ENCODE assay signal across 7 cellular contexts in the genomic region with DNA sequence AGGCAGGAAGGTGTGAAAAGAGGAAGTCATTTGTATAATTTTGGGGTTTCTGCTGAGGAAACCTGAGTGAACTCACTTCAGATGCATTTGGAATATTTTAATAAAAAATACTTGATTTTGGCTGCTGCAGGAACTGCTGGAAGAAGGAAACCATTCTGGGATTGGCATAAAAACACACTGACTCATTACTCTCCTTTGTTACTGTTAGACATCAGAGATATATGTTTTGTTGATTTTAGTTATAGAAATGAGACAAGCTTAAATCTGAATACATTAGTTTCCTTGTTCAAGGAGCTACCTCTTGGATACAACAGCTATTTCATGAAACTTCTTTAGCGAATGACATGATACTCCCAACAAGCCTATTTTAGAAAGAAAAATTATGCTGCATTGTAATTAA.
DNase-seq lines count a peak whose midpoint lies in the region; ATAC-seq, FAIRE-seq and TF ChIP-seq lines count a peak whose summit lies in the region.
"Not testable (repeated sequence)": the region's sequence is repeated elsewhere in the genome, so short reads cannot be mapped to it uniquely, and the experiment has no call there.

No MANE protein-coding gene starts in this region.

- TF ChIP-seq CTCF in astrocyte of the spinal cord (IDR thresholded peaks at IDR 0.05; ENCODE audit: low read depth, low read length); fibroblast of pulmonary artery (IDR thresholded peaks at IDR 0.05; ENCODE audit: low read length, missing control alignments): not testable (repeated sequence)

- TF ChIP-seq POLR2A in H54 (IDR thresholded peaks at IDR 0.05; ENCODE audit: low read depth, low read length), result not testable (repeated sequence)

- not testable (repeated sequence) for H3K27ac ChIP-seq in epithelial cell of prostate

- H3K9me3 ChIP-seq in T-helper 17 cell (ENCODE audit: control insufficient read depth, low read length, poor library complexity, severe bottlenecking), result not testable (repeated sequence)

- H3K4me1 Mint-ChIP-seq in T-helper 17 cell, result not testable (repeated sequence)

- in situ Hi-C loops in astrocyte of the spinal cord (cut with HindIII; ENCODE audit: low sequenced_read_pairs), result not testable (repeated sequence)

- not testable (repeated sequence) for ATAC-seq in T-helper 17 cell

- not testable (repeated sequence) for H3K4me3 Mint-ChIP-seq in T-helper 17 cell

- H3K4me3 ChIP-seq in astrocyte of the spinal cord (ENCODE audit: low read depth, low read length); fibroblast of pulmonary artery (replicated peaks; ENCODE audit: low read depth, low read length); skeletal muscle cell (ENCODE audit: low read depth, low read length): not testable (repeated sequence)

- H3K36me3 Mint-ChIP-seq in T-helper 17 cell (ENCODE audit: low read depth), result peaks cover 21% of the 10 kb centered on the region

- peak overlapping the region; percentile 62 for H3K27ac Mint-ChIP-seq in T-helper 17 cell

- FAIRE-seq in H54 (lab: Jason Lieb, UNC), result peak; percentile 50

- H3K27me3 Mint-ChIP-seq in T-helper 17 cell, result not testable (repeated sequence)

- not testable (repeated sequence) for DNase-seq in H54 (ENCODE audit: insufficient read length, low spot score); T-helper 17 cell
- peak; percentile 48 for DNase-seq in astrocyte of the spinal cord (ENCODE audit: low read depth, low spot score)
- DNase-seq in epithelial cell of prostate (ENCODE audit: low read depth, low spot score), result peak; percentile 20
- peak; percentile 40 for DNase-seq in fibroblast of pulmonary artery (ENCODE audit: low read depth)
- peak; percentile 65 for DNase-seq in glomerular endothelial cell (ENCODE audit: extremely low read depth, low read depth, low spot score)
- DNase-seq in skeletal muscle cell (ENCODE audit: low read depth), result peak; percentile 3
